ENCODE assay signal across 1 cellular context in genomic region chr12:106288510-106289195, GRCh38.
A peak's percentile ranks its signal among the peaks of the same experiment; 100 is the strongest.
TF ChIP-seq lines count a peak whose summit lies in the region.

No MANE protein-coding gene starts in this region.

TF ChIP-seq in HepG2, 621 proteins besides CTCF, POLR2A, EP300 and RAD21 (continued from another document and continues in another):
- TF ChIP-seq RERE (CRISPR knock-in tag; IDR thresholded peaks at IDR 0.05; ENCODE audit: low read depth) (no peak), BCLAF1 (IDR thresholded peaks at IDR 0.05) (no peak), NFE2L1 (CRISPR knock-in tag; IDR thresholded peaks at IDR 0.05; ENCODE audit: borderline replicate concordance) (no peak), KLF9 (CRISPR knock-in tag; IDR thresholded peaks at IDR 0.05; ENCODE audit: low read depth) (no peak), U2AF1 (optimal IDR thresholded peaks at IDR 0.05; ENCODE audit: low read depth, low read length) (no peak), ZBTB20 (CRISPR knock-in tag; IDR thresholded peaks at IDR 0.05; ENCODE audit: borderline replicate concordance, low read depth) (0 out of 2 replicates have a peak, but pooled peaks have one; percentile 42), ONECUT2 (CRISPR knock-in tag; IDR thresholded peaks at IDR 0.05) (no peak), SRY (CRISPR knock-in tag; IDR thresholded peaks at IDR 0.05) (no peak), ZNF710 (CRISPR knock-in tag; IDR thresholded peaks at IDR 0.05; ENCODE audit: borderline replicate concordance) (peak; percentile 67; the same call in 1 of the 2 replicates), ZNF282 (IDR thresholded peaks at IDR 0.05; ENCODE audit: partially characterized antibody) (no peak), ZNF552 (CRISPR knock-in tag; IDR thresholded peaks at IDR 0.05; ENCODE audit: borderline replicate concordance) (no peak), ZNF558 (CRISPR knock-in tag; IDR thresholded peaks at IDR 0.05; ENCODE audit: borderline replicate concordance) (no peak), RARA (CRISPR knock-in tag; IDR thresholded peaks at IDR 0.05) (peak; percentile 59), HNF1B (CRISPR knock-in tag; IDR thresholded peaks at IDR 0.05) (0 out of 2 replicates have a peak, but pooled peaks have one; percentile 22), ZNF143 (CRISPR knock-in tag; IDR thresholded peaks at IDR 0.05) (no peak), ATF7 (IDR thresholded peaks at IDR 0.05) (0 out of 2 replicates have a peak, but pooled peaks have one; percentile 13), ATF7 (CRISPR knock-in tag; IDR thresholded peaks at IDR 0.05) (no peak), ZMYM4 (CRISPR knock-in tag; IDR thresholded peaks at IDR 0.05) (peak; percentile 26; the same call in 1 of the 2 replicates), ZNF563 (CRISPR knock-in tag; IDR thresholded peaks at IDR 0.05) (no peak), TBL1XR1 (IDR thresholded peaks at IDR 0.05; ENCODE audit: borderline replicate concordance, low read length, partially characterized antibody) (no peak), ZBTB37 (CRISPR knock-in tag; IDR thresholded peaks at IDR 0.05) (no peak), ZNF598 (CRISPR knock-in tag; IDR thresholded peaks at IDR 0.05; ENCODE audit: borderline replicate concordance) (no peak), NCOR1 (IDR thresholded peaks at IDR 0.05; ENCODE audit: borderline replicate concordance, low read length) (no peak), FOXP4 (CRISPR knock-in tag; IDR thresholded peaks at IDR 0.05) (peak; percentile 77), CREM (IDR thresholded peaks at IDR 0.05) (peak; percentile 30; the same call in 1 of the 2 replicates), CREM (CRISPR knock-in tag; IDR thresholded peaks at IDR 0.05) (no peak), SMARCC2 (IDR thresholded peaks at IDR 0.05) (no peak), PAX8 (CRISPR knock-in tag; IDR thresholded peaks at IDR 0.05; ENCODE audit: borderline replicate concordance) (no peak), GABPB1 (CRISPR knock-in tag; IDR thresholded peaks at IDR 0.05) (0 out of 2 replicates have a peak, but pooled peaks have one; percentile 11), ZNF510 (CRISPR knock-in tag; IDR thresholded peaks at IDR 0.05; ENCODE audit: low read depth) (no peak), EEA1 (CRISPR knock-in tag; IDR thresholded peaks at IDR 0.05; ENCODE audit: borderline replicate concordance) (no peak), ZNF430 (CRISPR knock-in tag; IDR thresholded peaks at IDR 0.05) (no peak), FOXO1 (CRISPR knock-in tag; IDR thresholded peaks at IDR 0.05) (peak; percentile 77), PATZ1 (CRISPR knock-in tag; IDR thresholded peaks at IDR 0.05) (peak; percentile 34; the same call in 1 of the 2 replicates), DNMT3B (CRISPR knock-in tag; conservative IDR thresholded peaks at IDR 0.05) (peak; percentile 51; the same call in 1 of the 2 replicates), FOXJ3 (CRISPR knock-in tag; IDR thresholded peaks at IDR 0.05; ENCODE audit: borderline replicate concordance) (peak; percentile 35; the same call in 1 of the 2 replicates), ZBTB4 (CRISPR knock-in tag; IDR thresholded peaks at IDR 0.05; ENCODE audit: borderline replicate concordance) (peak; percentile 86; the same call in 1 of the 2 replicates), NCOA2 (CRISPR knock-in tag; IDR thresholded peaks at IDR 0.05) (peak; percentile 79), ZBTB1 (CRISPR knock-in tag; IDR thresholded peaks at IDR 0.05; ENCODE audit: borderline replicate concordance) (no peak)
